21 cellular contexts compared by ENCODE assay signal in genomic region chr7:50795253-50795652, GRCh38.
"Had no signal": no experiment of that assay in that cellular context is flagged by ENCODE, and none has a peak within 500 bp of the region (broad histone marks: within the 10 kb centered on the region; RNA-seq: fewer than 3 reads in every experiment).

No MANE protein-coding gene starts in this region.

- DNase-seq: activated CD4-positive, alpha-beta T cell treated with anti-CD3 and anti-CD28 coated beads for 4 hours; activated CD8-positive, alpha-beta memory T cell treated with anti-CD3 and anti-CD28 coated beads, Interleukin-2, amount 50 U/mL, for 4 hours; activated CD8-positive, alpha-beta T cell treated with anti-CD3 and anti-CD28 coated beads, Interleukin-2, amount 10 ng/mL, durations not matched to agents 7 days and 5 days; activated gamma-delta T cell treated with Interleukin-2 at 50 U/mL for 16 hours; activated T-cell treated with anti-CD3 and anti-CD28 coated beads, Interleukin-2, amount 50 U/mL, for 48 hours; amygdala; central memory CD4-positive, alpha-beta T cell; colonic mucosa; foreskin fibroblast; glutamatergic neuron; hypothalamus; left ventricle myocardium superior; mesenchymal stem cell; ovary; stimulated activated CD4-positive, alpha-beta T cell treated with anti-CD3 and anti-CD28 coated beads, Interleukin-1b, Interleukin-23, amount 100 ng/mL, for 48 hours had no signal

- H3K27ac ChIP-seq: colonic mucosa, neural progenitor cell, ovary, thoracic aorta had no signal

- H3K36me3 ChIP-seq: colonic mucosa, ovary, thoracic aorta had no signal

- H3K27ac Mint-ChIP-seq: activated CD8-positive, alpha-beta T cell treated with anti-CD3 and anti-CD28 coated beads, Interleukin-2, amount 10 ng/mL, durations not matched to agents 7 days and 5 days; activated naive CD8-positive, alpha-beta T cell; neural progenitor cell; T-helper 1 cell treated with Interleukin-12 subunit alpha and Interleukin-12 subunit beta and Interleukin-4 antibody, amounts not matched to agents 30 μg/mL and 1 μg/mL, for 36 hours had no signal

- ATAC-seq: activated CD8-positive, alpha-beta T cell treated with anti-CD3 and anti-CD28 coated beads, Interleukin-2, amount 10 ng/mL, durations not matched to agents 7 days and 5 days; left ventricle myocardium superior; sciatic nerve had no signal

- H3K4me3 ChIP-seq: body of pancreas, colonic mucosa, neural progenitor cell, ovary, thoracic aorta had no signal

- H3K9me3 ChIP-seq: body of pancreas, colonic mucosa, ovary, thoracic aorta had no signal

- H3K4me3 Mint-ChIP-seq: activated CD8-positive, alpha-beta T cell treated with anti-CD3 and anti-CD28 coated beads, Interleukin-2, amount 10 ng/mL, durations not matched to agents 7 days and 5 days; activated naive CD8-positive, alpha-beta T cell had no signal
